ENCODE assay signal across 1 cellular context in genomic region chr4:7389719-7390118, GRCh38.
TF ChIP-seq lines count a peak whose summit lies in the region.

No MANE protein-coding gene starts in this region.

TF ChIP-seq in GM23338, 12 proteins besides CTCF, POLR2A, EP300 and RAD21:
- TF ChIP-seq JUNB (IDR thresholded peaks at IDR 0.05; ENCODE audit: unreplicated experiment) (no peak), NANOG (IDR thresholded peaks at IDR 0.05; ENCODE audit: borderline replicate concordance) (no peak), EZH2 (IDR thresholded peaks at IDR 0.05; ENCODE audit: low read depth, unreplicated experiment) (no peak), REST (IDR thresholded peaks at IDR 0.05; ENCODE audit: unreplicated experiment) (no peak), STAT1 (IDR thresholded peaks at IDR 0.05; ENCODE audit: unreplicated experiment) (no peak), ZNF331 (CRISPR knock-in tag; IDR thresholded peaks at IDR 0.05; ENCODE audit: low read depth) (no peak), CREB1 (CRISPR knock-in tag; IDR thresholded peaks at IDR 0.05; ENCODE audit: low read depth) (no peak), ZNF462 (CRISPR knock-in tag; IDR thresholded peaks at IDR 0.05) (no peak), ZNF114 (CRISPR knock-in tag; IDR thresholded peaks at IDR 0.05) (no peak), EZH2phosphoT487 (IDR thresholded peaks at IDR 0.05; ENCODE audit: unreplicated experiment) (no peak), ETS1 (IDR thresholded peaks at IDR 0.05) (no peak), POLR2AphosphoS5 (IDR thresholded peaks at IDR 0.05; ENCODE audit: low read depth) (no peak)
TF ChIP-seq in GM23338: peak in this region for 0.
